ENCODE assay signal across 1 cellular context in the genomic region with DNA sequence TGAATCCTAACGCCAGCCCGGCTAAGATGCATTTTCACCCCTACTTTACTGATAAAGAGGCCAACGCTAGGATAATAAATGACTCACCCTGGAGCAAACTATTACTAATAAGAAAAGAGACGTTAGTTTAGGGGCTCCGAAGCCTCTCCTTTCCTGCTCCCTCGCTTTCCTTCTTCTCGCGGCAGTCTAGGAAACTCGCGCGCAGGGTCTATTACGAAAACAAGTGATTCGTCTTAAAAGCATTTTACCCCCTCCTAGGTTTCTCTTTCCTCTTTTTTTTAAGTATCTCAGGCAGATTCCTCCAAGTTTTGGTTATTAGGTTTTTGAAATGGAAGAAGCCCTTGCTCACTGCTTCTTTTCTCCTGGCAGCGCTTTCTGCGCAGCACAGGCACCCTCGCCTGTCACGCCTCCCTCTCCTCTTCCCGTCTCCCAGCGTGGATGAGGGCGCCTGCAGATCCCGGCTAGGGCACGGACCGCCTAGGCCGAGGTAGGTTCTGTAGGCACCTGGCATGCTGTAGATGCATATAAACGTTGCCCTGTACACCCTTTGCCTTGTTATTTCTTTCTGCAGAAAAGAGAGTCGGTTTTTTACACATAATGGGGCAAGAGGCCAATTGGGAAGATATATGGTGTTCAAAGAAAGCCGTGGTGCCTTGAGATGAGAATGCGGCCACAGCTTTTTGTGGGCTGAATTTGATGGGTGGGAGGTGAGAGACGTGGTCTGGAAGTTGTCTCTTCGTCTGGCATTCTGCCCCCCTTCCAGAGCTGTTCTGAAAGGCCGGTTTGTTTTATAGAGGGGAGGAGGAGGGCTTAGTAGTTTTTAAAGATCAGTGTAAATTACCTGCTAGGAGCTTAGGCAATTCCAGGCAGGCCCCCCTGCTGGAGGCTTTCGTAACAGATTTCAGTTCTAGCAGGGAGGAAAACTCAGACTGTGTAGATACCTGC.
TF ChIP-seq lines count a peak whose summit lies in the region.

No MANE protein-coding gene starts in this region.

TF ChIP-seq in liver, 16 proteins besides CTCF, POLR2A, EP300 and RAD21 (continued from another document):
- TF ChIP-seq, protein P1, sequence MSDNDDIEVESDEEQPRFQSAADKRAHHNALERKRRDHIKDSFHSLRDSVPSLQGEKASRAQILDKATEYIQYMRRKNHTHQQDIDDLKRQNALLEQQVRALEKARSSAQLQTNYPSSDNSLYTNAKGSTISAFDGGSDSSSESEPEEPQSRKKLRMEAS (IDR thresholded peaks at IDR 0.05) = no peak
